ENCODE assay signal across 20 cellular contexts in the genomic region with DNA sequence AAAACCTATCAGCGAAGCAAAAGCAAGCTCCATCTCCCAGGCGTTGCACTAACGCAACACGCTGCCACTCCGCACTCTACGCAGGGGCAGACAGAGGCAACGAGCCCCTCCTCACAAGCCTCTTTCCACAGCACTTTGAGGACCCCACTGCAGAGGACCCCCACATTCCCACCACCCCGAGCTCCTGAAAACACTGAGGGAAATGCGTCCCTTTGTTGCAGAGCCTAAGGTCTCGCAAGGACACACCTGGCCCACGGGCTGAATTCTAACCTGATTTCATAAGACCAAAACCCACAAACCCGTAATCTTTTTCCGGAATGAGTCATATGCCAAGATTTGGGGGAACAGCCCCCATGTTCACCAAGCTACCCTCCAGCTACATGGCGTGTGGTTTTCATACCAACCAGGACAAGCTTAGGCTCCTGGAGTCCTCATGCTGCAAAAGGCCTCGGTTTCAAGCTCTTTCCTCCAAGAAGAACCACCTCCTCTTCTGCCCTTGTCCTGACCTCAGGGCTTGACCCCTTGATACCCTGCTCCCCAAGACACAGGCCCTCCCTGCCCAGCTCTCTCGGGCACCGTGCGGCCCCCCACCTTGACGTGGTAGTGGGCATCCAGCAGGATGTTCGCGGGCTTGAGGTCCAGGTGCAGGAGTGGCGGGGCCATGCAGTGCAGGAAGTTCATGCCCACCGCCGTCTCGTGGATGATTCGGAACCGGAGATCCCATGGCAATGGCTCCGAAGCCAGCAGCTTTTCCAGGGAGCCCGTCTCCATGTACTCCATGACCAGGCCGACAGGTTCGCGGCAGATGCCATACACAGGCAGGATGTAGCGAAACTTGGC. TPM values are rescaled to one million over a fixed set of nuclear protein-coding genes. Genes with fewer than 3 reads are reported as not detected.
"Had no signal": no experiment of that assay in that cellular context is flagged by ENCODE, and none has a peak within 500 bp of the region (broad histone marks: within the 10 kb centered on the region; RNA-seq: fewer than 3 reads in every experiment).

No MANE protein-coding gene starts in this region.

- H3K27me3 ChIP-seq: adrenal gland, upper lobe of left lung had no signal

- H3K9me3 ChIP-seq: adrenal gland, psoas muscle, upper lobe of left lung had no signal

- H3K36me3 ChIP-seq: adrenal gland had no signal

- H3K4me3 ChIP-seq: adrenal gland, dorsolateral prefrontal cortex, lung, psoas muscle, skin epidermis, upper lobe of left lung had no signal

- H3K27ac ChIP-seq: adrenal gland, dorsolateral prefrontal cortex, epithelial cell of prostate, psoas muscle, skin epidermis, upper lobe of left lung had no signal

- DNase-seq: activated CD4-positive, alpha-beta T cell treated with anti-CD3 and anti-CD28 coated beads, Interleukin-2, amount 50 U/mL, for 1 hour; activated effector memory CD4-positive, alpha-beta T cell treated with anti-CD3 and anti-CD28 coated beads, Interleukin-2, amount 50 U/mL, for 16 hours; activated T-cell treated with anti-CD3 and anti-CD28 coated beads, Interleukin-2, amount 50 U/mL, for 72 hours; adrenal gland; endodermal cell; foreskin fibroblast; hypothalamus; islet precursor cell; psoas muscle; right cardiac atrium; stimulated activated CD4-positive, alpha-beta T cell treated with anti-CD3 and anti-CD28 coated beads, Interleukin-2, amount 100 ng/mL, for 48 hours; T-helper 1 cell; T1000 had no signal

- H3K4me1 ChIP-seq: adrenal gland, psoas muscle had no signal

RNA-seq across cellular contexts. Expression of a gene that starts 10.7 kb away (rescaled TPM):
- total RNA-seq: psoas muscle, temporal lobe had no signal
- polyA plus RNA-seq: neural cell had no signal
